In genomic region chr4:168759959-168760527, GRCh38 we compare ENCODE assay signal across 1 cellular context.
TF ChIP-seq lines count a peak whose summit lies in the region.

No MANE protein-coding gene starts in this region.

TF ChIP-seq in IMR-90, 13 proteins besides CTCF, POLR2A, EP300 and RAD21 (continued from another document):
- no peak for TF ChIP-seq ELK1 (IDR thresholded peaks at IDR 0.05; ENCODE audit: borderline replicate concordance, low read depth, low read length)
- no peak for TF ChIP-seq FOS (IDR thresholded peaks at IDR 0.05; ENCODE audit: low read depth, low read length)
- no peak for TF ChIP-seq USF2 (IDR thresholded peaks at IDR 0.05; ENCODE audit: low read depth, low read length)
